ENCODE assay signal across 8 cellular contexts in genomic region chr17:42536048-42536371, GRCh38. TPM values are rescaled to one million over a fixed set of nuclear protein-coding genes. Genes with fewer than 3 reads are reported as not detected.
A peak's percentile ranks its signal among the peaks of the same experiment; 100 is the strongest.
DNase-seq lines count a peak whose midpoint lies in the region; ATAC-seq, FAIRE-seq and TF ChIP-seq lines count a peak whose summit lies in the region.

TSS of gene NAGLU (plus strand) at chr17:42536241. CDS start at chr17:42536273, 32 bp downstream.

- H3K9me2 ChIP-seq in OCI-LY1 (ENCODE audit: low read depth, low read length): no peaks in the 10 kb centered on the region

- peak; percentile 95 for FAIRE-seq in endothelial cell of umbilical vein (lab: Jason Lieb, UNC)

- no peaks in the 10 kb centered on the region for H3F3A ChIP-seq in OCI-LY1 (ENCODE audit: insufficient read depth, low read length)

- peak within 1 kb of the TSS; percentile 87 for H3K4me2 ChIP-seq in OCI-LY1 (ENCODE audit: low read length)
- peak within 1 kb of the TSS; percentile 79 for H3K4me2 ChIP-seq in endothelial cell of umbilical vein (ENCODE audit: insufficient read depth, low read length)

- intact Hi-C loops in endothelial cell of umbilical vein (cut with micrococcal nuclease): loop anchor here (1.0 to 2.0 kb wide), 2 partner anchors 18 to 19 kb away; no protein-coding TSS in a partner anchor

- H3K9ac ChIP-seq in HUES48 (ENCODE audit: low read depth, low read length) (peak within 1 kb of the TSS; percentile 81), OCI-LY1 (ENCODE audit: low read length) (peak within 1 kb of the TSS; percentile 68), endothelial cell of umbilical vein (replicated peaks; ENCODE audit: extremely low read depth, insufficient read depth, low read length) (peak within 1 kb of the TSS; percentile 80)

- H3K9me1 ChIP-seq in endothelial cell of umbilical vein (replicated peaks; ENCODE audit: control insufficient read depth, extremely low read depth, insufficient read depth, low read length): no peaks in the 10 kb centered on the region

- DNase-seq in Caki2 (ENCODE audit: low read depth) (peak; percentile 83), activated T-cell treated with anti-CD3 and anti-CD28 coated beads for 1 hour (ENCODE audit: low read depth) (peak; percentile 70), endothelial cell of umbilical vein (ENCODE audit: low read depth, low spot score) (peak; percentile 83)
- DNase-seq in stimulated activated CD8-positive, alpha-beta memory T cell treated with anti-CD3 and anti-CD28 coated beads, Interleukin-4, amount 100 ng/mL, for 1 hour (ENCODE audit: low read depth in 2 of 2, low spot score in 1 of 2): peak; percentile 55 to 72

- H3K36me3 ChIP-seq in HUES48 (ENCODE audit: control insufficient read depth, insufficient read depth, low read length) (peaks cover 11% of the 10 kb centered on the region; the same call in 1 of the 2 replicates), OCI-LY1 (ENCODE audit: insufficient read depth, low read length) (peaks cover 10% of the 10 kb centered on the region), endothelial cell of umbilical vein (ENCODE audit: control insufficient read depth in 2 of 2, extremely low read depth in 1 of 2, insufficient read depth in 2 of 2, low read length in 2 of 2) (peaks cover 0 to 3% of the 10 kb centered on the region in 2 experiments)

- TF ChIP-seq CTCF in OCI-LY1 (IDR thresholded peaks at IDR 0.05; ENCODE audit: low read length): no peak
- no peak for TF ChIP-seq CTCF in endothelial cell of umbilical vein (IDR thresholded peaks at IDR 0.05; ENCODE audit: extremely low read depth in 1 of 2, insufficient read depth in 1 of 2, low read depth in 1 of 2, low read length in 2 of 2)

- no peaks in the 10 kb centered on the region for H3K79me2 ChIP-seq in OCI-LY1 (ENCODE audit: insufficient read depth, low read length)
- H3K79me2 ChIP-seq in endothelial cell of umbilical vein (ENCODE audit: control insufficient read depth, insufficient read depth, low read length): peaks cover 4% of the 10 kb centered on the region

- no peaks in the 10 kb centered on the region for H3K9me3 ChIP-seq in HUES48 (ENCODE audit: control insufficient read depth, insufficient read depth, low read length)
- no peaks in the 10 kb centered on the region for H3K9me3 ChIP-seq in OCI-LY1 (ENCODE audit: low read length)
- no peaks in the 10 kb centered on the region for H3K9me3 ChIP-seq in endothelial cell of umbilical vein (replicated peaks; ENCODE audit: control insufficient read depth, insufficient read depth, low read length)
- H3K9me3 ChIP-seq in mononuclear cell (ENCODE audit: low read depth, low read length): no peaks in the 10 kb centered on the region

- in situ Hi-C loops in Caki2 (cut with HindIII; ENCODE audit: low pct_unique_long_range_greater_than_20kb, low sequenced_read_pairs): no loop called here

- BruUV-seq in endothelial cell of umbilical vein (replicated peaks; lab: Mats Ljungman, UMichigan): no TSS peak

- dilution Hi-C loops in endothelial cell of umbilical vein (cut with MboI; ENCODE audit: extremely low pct_ligation_motif_present, low sequenced_read_pairs): no loop called here

- peak; percentile 75 for ATAC-seq in GM21390 (IDR thresholded peaks at IDR 0.05; ENCODE audit: unreplicated experiment)

- H3K27ac ChIP-seq in HUES48 (ENCODE audit: low read depth, low read length) (peak within 1 kb of the TSS; percentile 58), OCI-LY1 (ENCODE audit: low read depth, low read length, poor library complexity, severe bottlenecking) (peak within 1 kb of the TSS; percentile 79), endothelial cell of umbilical vein (ENCODE audit: insufficient read depth, low read depth, low read length) (peak within 1 kb of the TSS; percentile 79)

- no peaks in the 10 kb centered on the region for H4K20me1 ChIP-seq in OCI-LY1 (ENCODE audit: insufficient read depth, low read length)
- no peaks in the 10 kb centered on the region for H4K20me1 ChIP-seq in endothelial cell of umbilical vein (replicated peaks; ENCODE audit: control insufficient read depth, extremely low read depth, insufficient read depth, low read length)

- peak within 1 kb of the TSS; percentile 65 for H3K4me3 ChIP-seq in HUES48 (ENCODE audit: low read depth, low read length)
- H3K4me3 ChIP-seq in OCI-LY1 (ENCODE audit: low read depth, low read length, poor library complexity, severe bottlenecking): peak within 1 kb of the TSS; percentile 70
- peak within 1 kb of the TSS; percentile 29 to 80 (median 49) for H3K4me3 ChIP-seq in endothelial cell of umbilical vein (replicated peaks in 1 of 3; ENCODE audit: insufficient read depth in 1 of 3, low read depth in 1 of 3, low read length in 3 of 3)
- peak within 1 kb of the TSS; percentile 37 for H3K4me3 ChIP-seq in mononuclear cell (ENCODE audit: low read length)

- peak; percentile 64 for TF ChIP-seq POLR2A in endothelial cell of umbilical vein (IDR thresholded peaks at IDR 0.05; ENCODE audit: low read depth, low read length)

- 0 out of 2 replicates have a peak within 1 kb of the TSS, but pooled peaks have one; percentile 32 for H2AFZ ChIP-seq in OCI-LY1 (ENCODE audit: low read length)
- H2AFZ ChIP-seq in endothelial cell of umbilical vein (ENCODE audit: low read depth, low read length): peak within 1 kb of the TSS; percentile 81

- H3K4me1 ChIP-seq in HUES48 (ENCODE audit: control insufficient read depth, insufficient read depth, low read length) (peaks cover 17% of the 10 kb centered on the region), OCI-LY1 (ENCODE audit: insufficient read depth, low read length, severe bottlenecking) (peaks cover 29% of the 10 kb centered on the region), endothelial cell of umbilical vein (ENCODE audit: control insufficient read depth, extremely low read depth, insufficient read depth, low read length) (peaks cover 19% of the 10 kb centered on the region), mononuclear cell (ENCODE audit: insufficient read depth, low read length) (peaks cover 40% of the 10 kb centered on the region)

- CTCF ChIA-PET in endothelial cell of umbilical vein (lab: Charles Lee): interaction anchor here (0.7 to 3.1 kb wide), 7 partner anchors 9 to 140 kb away, joined by 3 to 14 read pairs (median 4); partner anchors contain the start of genes PLEKHH3 and PSMC3IP

- POLR2A ChIA-PET in endothelial cell of umbilical vein (lab: Charles Lee): interaction anchor here (1.0 to 1.6 kb wide), 3 partner anchors 16 to 113 kb away, joined by 4 to 5 read pairs (median 4); partner anchors contain the start of gene CAVIN1

- H3K27me3 ChIP-seq in HUES48 (ENCODE audit: control insufficient read depth, insufficient read depth, low read length): peaks cover 16% of the 10 kb centered on the region
- H3K27me3 ChIP-seq in OCI-LY1 (ENCODE audit: insufficient read depth, low read length): no peaks in the 10 kb centered on the region
- no peaks in the 10 kb centered on the region for H3K27me3 ChIP-seq in endothelial cell of umbilical vein (ENCODE audit: control insufficient read depth in 2 of 2, insufficient read depth in 2 of 2, low read length in 2 of 2)
- H3K27me3 ChIP-seq in mononuclear cell (ENCODE audit: insufficient read depth, low read length): no peaks in the 10 kb centered on the region

TF ChIP-seq in endothelial cell of umbilical vein, 7 proteins besides CTCF, POLR2A, EP300 and RAD21:
- TF ChIP-seq MAX (IDR thresholded peaks at IDR 0.05; ENCODE audit: insufficient read depth, insufficient read length): peak; percentile 93
- TF ChIP-seq JUN (IDR thresholded peaks at IDR 0.05; ENCODE audit: borderline replicate concordance, insufficient read depth, insufficient read length, low read depth): no peak
- TF ChIP-seq GATA2 (IDR thresholded peaks at IDR 0.05; ENCODE audit: insufficient read depth, insufficient read length, low read depth, low read length): no peak
- TF ChIP-seq POLR2AphosphoS5 (IDR thresholded peaks at IDR 0.05; ENCODE audit: insufficient read depth, low read depth, low read length): peak; percentile 79
- no peak for TF ChIP-seq EZH2 (IDR thresholded peaks at IDR 0.05; ENCODE audit: borderline replicate concordance, low read depth, low read length, severe bottlenecking)
- TF ChIP-seq MYC (IDR thresholded peaks at IDR 0.05; ENCODE audit: low read depth, low read length): no peak
- no peak for TF ChIP-seq FOS (IDR thresholded peaks at IDR 0.05; ENCODE audit: borderline replicate concordance, insufficient read depth, low read length)

RNA-seq across cellular contexts. Expression of gene NAGLU, which starts in this region (rescaled TPM):
- total RNA-seq in Caki2 (2014; rRNA removed; shearing (Covaris generic); ENCODE audit: low replicate concordance): 53.9 and 64.5 TPM in 2 replicates
- 40.2 and 50.2 TPM in 2 replicates for total RNA-seq in endothelial cell of umbilical vein
- polyA plus RNA-seq in endothelial cell of umbilical vein: 54.2 and 66.8 TPM in 2 replicates
- polyA plus RNA-seq in endothelial cell of umbilical vein (2011; cell fraction: cytosol; rRNA removed): 22.6 and 31.6 TPM in 2 replicates
- 70.4 and 73.2 TPM in 2 replicates for polyA plus RNA-seq in endothelial cell of umbilical vein (2011; cell fraction: nucleus; rRNA removed)
- 23.1 and 31.3 TPM in 2 replicates for polyA plus RNA-seq in endothelial cell of umbilical vein (2012)
- 21.5 and 21.8 TPM in 2 replicates for polyA minus RNA-seq in endothelial cell of umbilical vein
- 7.8 TPM for polyA minus RNA-seq in endothelial cell of umbilical vein (2011; cell fraction: cytosol; rRNA and poly(A)+ RNA removed)
- 22.9 and 30.1 TPM in 2 replicates for polyA minus RNA-seq in endothelial cell of umbilical vein (2011; cell fraction: nucleus; rRNA and poly(A)+ RNA removed)
- total RNA-seq in mononuclear cell: 7.9 TPM

Comparison
In these comparisons a context has a peak if more than half of its experiments do, and no peak if none do; other contexts are left out.
1. Peak in every context shown above with its lines: DNase-seq, ATAC-seq, H3K4me3 ChIP-seq and H3K27ac ChIP-seq.